ENCODE assay signal across 20 cellular contexts in the genomic region with DNA sequence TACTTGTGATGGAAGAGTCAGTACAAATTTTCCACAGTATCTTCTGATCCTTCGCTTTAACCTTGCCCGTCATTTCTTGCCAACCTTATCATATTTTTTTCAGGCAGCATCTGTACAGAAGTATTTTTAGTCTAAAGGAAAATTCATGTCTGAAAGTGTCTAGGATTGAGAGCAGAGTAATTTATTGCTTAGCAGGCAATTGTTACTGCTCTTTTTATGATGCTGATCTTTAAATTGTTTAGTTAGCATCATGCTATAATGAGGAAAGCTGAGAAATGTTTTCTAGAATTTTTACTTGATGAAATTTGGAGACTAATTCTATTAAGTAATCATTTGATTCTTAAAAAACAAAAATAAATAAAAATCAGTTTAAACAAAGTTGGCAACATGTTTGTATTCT. TPM values are rescaled to one million over a fixed set of nuclear protein-coding genes. Genes with fewer than 3 reads are reported as not detected.
DNase-seq lines count a peak whose midpoint lies in the region; ATAC-seq and TF ChIP-seq lines count a peak whose summit lies in the region.
"Had no signal": no experiment of that assay in that cellular context is flagged by ENCODE, and none has a peak within 500 bp of the region (broad histone marks: within the 10 kb centered on the region; RNA-seq: fewer than 3 reads in every experiment).

No MANE protein-coding gene starts in this region.

- intact Hi-C loops in activated CD8-positive, alpha-beta T cell treated with anti-CD3 and anti-CD28 coated beads for 36 hours (cut with micrococcal nuclease), result no loop called here
- intact Hi-C loops in heart right ventricle (cut with DNase I), result no loop called here

- TF ChIP-seq CTCF in activated CD8-positive, alpha-beta T cell treated with anti-CD3 and anti-CD28 coated beads for 36 hours (IDR thresholded peaks at IDR 0.05), result no peak
- TF ChIP-seq CTCF in HEK293 (tag by site-specific recombination; IDR thresholded peaks at IDR 0.05), result no peak
- no peak for TF ChIP-seq CTCF in heart right ventricle (IDR thresholded peaks at IDR 0.05)
- TF ChIP-seq CTCF in glutamatergic neuron (IDR thresholded peaks at IDR 0.05; ENCODE audit: partially characterized antibody, unreplicated experiment), result no peak

- DNase-seq in activated CD8-positive, alpha-beta T cell treated with anti-CD3 and anti-CD28 coated beads for 36 hours, result no peak
- DNase-seq in activated CD8-positive, alpha-beta T cell treated with anti-CD3 and anti-CD28 coated beads, Interleukin-2, amount 10 ng/mL, durations not matched to agents 7 days and 5 days, result no peak
- no peak for DNase-seq in heart right ventricle
- DNase-seq in naive thymus-derived CD8-positive, alpha-beta T cell, result no peak
- no peak for DNase-seq in glutamatergic neuron
- DNase-seq in NK-92 treated with Interleukin-12 subunit alpha and Interleukin-12 subunit beta, amount 100 ng/mL, for 24 hours (lab: John Stamatoyannopoulos, UW), result no peak
- DNase-seq: 8988T, GF-D8, Kasumi-1, NCI-H1105, NCI-H2081 treated with DMSO at 0.1 percent for 48 hours, NCI-H446 treated with DMSO at 0.1 percent for 48 hours, NCI-H69, SIG-M5 had no signal

- POLR2A ChIA-PET in activated CD8-positive, alpha-beta T cell treated with anti-CD3 and anti-CD28 coated beads for 36 hours (lab: Charles Lee), result no interaction called here
- POLR2A ChIA-PET in activated CD8-positive, alpha-beta T cell treated with anti-CD3 and anti-CD28 coated beads, Interleukin-2, amount 10 ng/mL, durations not matched to agents 7 days and 5 days (lab: Charles Lee), result no interaction called here
- POLR2A ChIA-PET in HEK293 (lab: Yijun Ruan, JAX), result no interaction called here
- POLR2A ChIA-PET in naive thymus-derived CD8-positive, alpha-beta T cell (lab: Charles Lee), result no interaction called here

- no peak overlapping the region for H3K4me3 Mint-ChIP-seq in activated CD8-positive, alpha-beta T cell treated with anti-CD3 and anti-CD28 coated beads for 36 hours
- no peak overlapping the region for H3K4me3 Mint-ChIP-seq in activated CD8-positive, alpha-beta T cell treated with anti-CD3 and anti-CD28 coated beads, Interleukin-2, amount 10 ng/mL, durations not matched to agents 7 days and 5 days
- H3K4me3 Mint-ChIP-seq in naive thymus-derived CD8-positive, alpha-beta T cell, result no peak overlapping the region
- H3K4me3 Mint-ChIP-seq in glutamatergic neuron (ENCODE audit: unreplicated experiment), result no peak overlapping the region
- H3K4me3 Mint-ChIP-seq: B cell, IgD-negative memory B cell had no signal

- no peak for ATAC-seq in activated CD8-positive, alpha-beta T cell treated with anti-CD3 and anti-CD28 coated beads for 36 hours
- no peak for ATAC-seq in activated CD8-positive, alpha-beta T cell treated with anti-CD3 and anti-CD28 coated beads, Interleukin-2, amount 10 ng/mL, durations not matched to agents 7 days and 5 days
- ATAC-seq in heart right ventricle (peak in 1 of 8 donors; percentile 37), HG03039 (IDR thresholded peaks at IDR 0.05; ENCODE audit: unreplicated experiment) (no peak)
- ATAC-seq in naive thymus-derived CD8-positive, alpha-beta T cell, result no peak

- peak overlapping the region; percentile 0 for H3K27ac Mint-ChIP-seq in activated CD8-positive, alpha-beta T cell treated with anti-CD3 and anti-CD28 coated beads for 36 hours
- H3K27ac Mint-ChIP-seq in activated CD8-positive, alpha-beta T cell treated with anti-CD3 and anti-CD28 coated beads, Interleukin-2, amount 10 ng/mL, durations not matched to agents 7 days and 5 days, result no peak overlapping the region
- H3K27ac Mint-ChIP-seq in naive thymus-derived CD8-positive, alpha-beta T cell, result peak overlapping the region in 6 of 10 donors; percentile 17 to 65 (median 40)
- no peak overlapping the region for H3K27ac Mint-ChIP-seq in glutamatergic neuron (ENCODE audit: unreplicated experiment)
- H3K27ac Mint-ChIP-seq: B cell, IgD-negative memory B cell had no signal

- H3K27me3 ChIP-seq in heart right ventricle, result no peaks in the 10 kb centered on the region

- H3K36me3 ChIP-seq in HEK293 (ENCODE audit: control insufficient read depth in 2 of 2, insufficient read depth in 1 of 2, low read length in 2 of 2), result peaks cover 0 to 10% of the 10 kb centered on the region in 2 experiments; a peak in 2 of 3 replicates
- H3K36me3 ChIP-seq in heart right ventricle, result peaks cover 0 to 31% (median 0%) of the 10 kb centered on the region in 9 donors
- H3K36me3 ChIP-seq: HAP-1 had no signal

- CTCF ChIA-PET in activated CD8-positive, alpha-beta T cell treated with anti-CD3 and anti-CD28 coated beads for 36 hours (lab: Charles Lee), result no interaction called here
- CTCF ChIA-PET in activated CD8-positive, alpha-beta T cell treated with anti-CD3 and anti-CD28 coated beads, Interleukin-2, amount 10 ng/mL, durations not matched to agents 7 days and 5 days (lab: Charles Lee), result no interaction called here
- CTCF ChIA-PET in HEK293 (lab: Yijun Ruan, JAX), result no interaction called here

- H3K36me3 Mint-ChIP-seq in activated CD8-positive, alpha-beta T cell treated with anti-CD3 and anti-CD28 coated beads for 36 hours (ENCODE audit: low read depth), result peaks cover 30% of the 10 kb centered on the region
- H3K36me3 Mint-ChIP-seq in activated CD8-positive, alpha-beta T cell treated with anti-CD3 and anti-CD28 coated beads, Interleukin-2, amount 10 ng/mL, durations not matched to agents 7 days and 5 days (ENCODE audit: low read depth), result peaks cover 29% of the 10 kb centered on the region
- H3K36me3 Mint-ChIP-seq in naive thymus-derived CD8-positive, alpha-beta T cell, result peaks cover 7 to 50% (median 28%) of the 10 kb centered on the region in 3 donors
- peaks cover 4% of the 10 kb centered on the region for H3K36me3 Mint-ChIP-seq in glutamatergic neuron (ENCODE audit: unreplicated experiment)

- peaks cover 25% of the 10 kb centered on the region for H3K4me1 Mint-ChIP-seq in activated CD8-positive, alpha-beta T cell treated with anti-CD3 and anti-CD28 coated beads for 36 hours (ENCODE audit: low read depth)
- peaks cover 3% of the 10 kb centered on the region for H3K4me1 Mint-ChIP-seq in activated CD8-positive, alpha-beta T cell treated with anti-CD3 and anti-CD28 coated beads, Interleukin-2, amount 10 ng/mL, durations not matched to agents 7 days and 5 days (ENCODE audit: low read depth)
- peaks cover 12 to 55% (median 45%) of the 10 kb centered on the region in 4 donors for H3K4me1 Mint-ChIP-seq in naive thymus-derived CD8-positive, alpha-beta T cell
- H3K4me1 Mint-ChIP-seq in glutamatergic neuron (ENCODE audit: low read depth, unreplicated experiment), result peaks cover 4% of the 10 kb centered on the region

- H3K27me3 Mint-ChIP-seq in activated CD8-positive, alpha-beta T cell treated with anti-CD3 and anti-CD28 coated beads for 36 hours, result no peaks in the 10 kb centered on the region
- no peaks in the 10 kb centered on the region for H3K27me3 Mint-ChIP-seq in activated CD8-positive, alpha-beta T cell treated with anti-CD3 and anti-CD28 coated beads, Interleukin-2, amount 10 ng/mL, durations not matched to agents 7 days and 5 days (ENCODE audit: low read depth)
- no peaks in the 10 kb centered on the region for H3K27me3 Mint-ChIP-seq in naive thymus-derived CD8-positive, alpha-beta T cell
- H3K27me3 Mint-ChIP-seq in glutamatergic neuron (ENCODE audit: unreplicated experiment), result no peaks in the 10 kb centered on the region
- H3K27me3 Mint-ChIP-seq: B cell, IgD-negative memory B cell had no signal

- H3K4me3 ChIP-seq in HEK293 (ENCODE audit: low read depth, low read length) (no peak overlapping the region), heart right ventricle (no peak overlapping the region)
- H3K4me3 ChIP-seq: HAP-1 had no signal

- H3K9me3 ChIP-seq in HEK293 (ENCODE audit: control insufficient read depth, insufficient read depth, low read depth, low read length), result no peaks in the 10 kb centered on the region
- no peaks in the 10 kb centered on the region for H3K9me3 ChIP-seq in heart right ventricle
- H3K9me3 ChIP-seq: HAP-1 had no signal

- no peak overlapping the region for H3K27ac ChIP-seq in HEK293 (ENCODE audit: extremely low read depth, low read depth, low read length)
- peak overlapping the region in 8 of 10 donors; percentile 16 to 49 (median 32) for H3K27ac ChIP-seq in heart right ventricle
- H3K27ac ChIP-seq: HL-60 had no signal

- H3K4me1 ChIP-seq in HEK293 (ENCODE audit: control insufficient read depth, insufficient read depth, low read length) (no peaks in the 10 kb centered on the region; the same call in 1 of the 2 replicates), heart right ventricle (peaks cover 0 to 49% (median 34%) of the 10 kb centered on the region in 9 donors)

- 61 to 71% methylated on average over 2 of the region's 2 CpGs for WGBS in heart right ventricle, 2 donors

- no peaks in the 10 kb centered on the region for H3K9me3 Mint-ChIP-seq in activated CD8-positive, alpha-beta T cell treated with anti-CD3 and anti-CD28 coated beads for 36 hours
- H3K9me3 Mint-ChIP-seq in activated CD8-positive, alpha-beta T cell treated with anti-CD3 and anti-CD28 coated beads, Interleukin-2, amount 10 ng/mL, durations not matched to agents 7 days and 5 days (ENCODE audit: insufficient read depth), result no peaks in the 10 kb centered on the region
- no peaks in the 10 kb centered on the region for H3K9me3 Mint-ChIP-seq in naive thymus-derived CD8-positive, alpha-beta T cell
- no peaks in the 10 kb centered on the region for H3K9me3 Mint-ChIP-seq in glutamatergic neuron (ENCODE audit: unreplicated experiment)
- H3K9me3 Mint-ChIP-seq: IgD-negative memory B cell had no signal

TF ChIP-seq in HEK293, 187 proteins besides CTCF, POLR2A, EP300 and RAD21 (continues in another document):
- TF ChIP-seq, protein P1, sequence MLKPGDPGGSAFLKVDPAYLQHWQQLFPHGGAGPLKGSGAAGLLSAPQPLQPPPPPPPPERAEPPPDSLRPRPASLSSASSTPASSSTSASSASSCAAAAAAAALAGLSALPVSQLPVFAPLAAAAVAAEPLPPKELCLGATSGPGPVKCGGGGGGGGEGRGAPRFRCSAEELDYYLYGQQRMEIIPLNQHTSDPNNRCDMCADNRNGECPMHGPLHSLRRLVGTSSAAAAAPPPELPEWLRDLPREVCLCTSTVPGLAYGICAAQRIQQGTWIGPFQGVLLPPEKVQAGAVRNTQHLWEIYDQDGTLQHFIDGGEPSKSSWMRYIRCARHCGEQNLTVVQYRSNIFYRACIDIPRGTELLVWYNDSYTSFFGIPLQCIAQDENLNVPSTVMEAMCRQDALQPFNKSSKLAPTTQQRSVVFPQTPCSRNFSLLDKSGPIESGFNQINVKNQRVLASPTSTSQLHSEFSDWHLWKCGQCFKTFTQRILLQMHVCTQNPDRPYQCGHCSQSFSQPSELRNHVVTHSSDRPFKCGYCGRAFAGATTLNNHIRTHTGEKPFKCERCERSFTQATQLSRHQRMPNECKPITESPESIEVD (tag by site-specific recombination; IDR thresholded peaks at IDR 0.05), result peak; percentile 74

RNA-seq across cellular contexts. Expression of a gene that starts 20.6 kb away (rescaled TPM):
- total RNA-seq in activated CD8-positive, alpha-beta T cell treated with anti-CD3 and anti-CD28 coated beads for 36 hours, result 10 to 100 TPM; 22.8 to 24.8 TPM
- 10 to 100 TPM; 40.3 to 43.1 TPM for total RNA-seq in activated CD8-positive, alpha-beta T cell treated with anti-CD3 and anti-CD28 coated beads, Interleukin-2, amount 10 ng/mL, durations not matched to agents 7 days and 5 days
- 10 to 100 TPM; 28.3 to 58.4 (median 51.5) TPM for total RNA-seq in heart right ventricle
- 10 to 100 TPM in 1 of 2 donors, 1 to 10 TPM in 1; 3.4 to 15.4 TPM for polyA plus RNA-seq in heart right ventricle
- 10 to 100 TPM; 69.6 to 70.3 TPM for total RNA-seq in naive thymus-derived CD8-positive, alpha-beta T cell
- polyA plus RNA-seq in naive thymus-derived CD8-positive, alpha-beta T cell, result 10 to 100 TPM; 19.0 to 29.3 (median 26.2) TPM
- total RNA-seq in glutamatergic neuron (ENCODE audit: unreplicated experiment), result 75.3 TPM

Comparison
In these comparisons a context has a peak if more than half of its experiments do, and no peak if none do; other contexts are left out.
1. H3K27ac Mint-ChIP-seq: peak in activated CD8-positive, alpha-beta T cell treated with anti-CD3 and anti-CD28 coated beads for 36 hours (single experiment) and naive thymus-derived CD8-positive, alpha-beta T cell (6 of 10); none in activated CD8-positive, alpha-beta T cell treated with anti-CD3 and anti-CD28 coated beads, Interleukin-2, amount 10 ng/mL, durations not matched to agents 7 days and 5 days (single experiment) and glutamatergic neuron (single experiment).